14 cellular contexts compared by ENCODE assay signal in the genomic region with DNA sequence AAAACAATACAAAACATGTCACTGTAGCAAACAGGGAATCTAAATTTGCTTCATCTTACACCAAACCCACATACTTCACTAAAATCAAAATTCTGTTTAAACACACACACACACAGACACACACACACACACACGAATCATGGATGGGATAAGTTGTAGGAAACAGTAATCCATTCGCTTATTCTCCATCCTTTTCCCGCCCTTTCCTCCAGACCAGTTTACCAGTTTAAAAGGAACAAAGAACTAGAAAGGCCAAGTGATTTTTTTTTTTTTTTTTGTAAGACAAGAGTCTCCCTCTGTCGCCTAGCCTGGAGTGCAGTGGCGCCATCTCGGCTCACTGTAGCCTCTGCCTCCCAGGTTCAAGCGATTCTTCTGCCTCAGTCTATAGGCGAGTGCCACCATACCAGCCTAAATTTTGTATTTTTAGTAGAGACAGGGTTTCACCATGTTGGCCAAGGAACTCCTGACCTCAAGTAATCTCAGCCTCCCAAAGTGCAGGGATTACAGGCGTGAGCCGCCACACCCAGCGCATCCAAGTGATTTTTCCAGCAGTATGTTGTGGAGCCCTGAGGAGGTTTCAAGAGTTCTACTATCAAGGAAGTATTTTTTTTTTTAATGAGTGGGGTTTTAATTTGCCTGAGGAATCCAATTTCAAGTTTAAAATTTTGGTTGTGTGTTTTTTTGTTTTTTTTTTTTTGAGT. TPM values are rescaled to one million over a fixed set of nuclear protein-coding genes. Genes with fewer than 3 reads are reported as not detected.
DNase-seq lines count a peak whose midpoint lies in the region; ATAC-seq, FAIRE-seq and TF ChIP-seq lines count a peak whose summit lies in the region.
"Had no signal": no experiment of that assay in that cellular context is flagged by ENCODE, and none has a peak within 500 bp of the region (broad histone marks: within the 10 kb centered on the region; RNA-seq: fewer than 3 reads in every experiment).

No MANE protein-coding gene starts in this region.

- H3K4me1 Mint-ChIP-seq in mesothelial cell of epicardium = peaks cover 55% of the 10 kb centered on the region

- no peaks in the 10 kb centered on the region for H3K9me3 ChIP-seq in K562 (replicated peaks; ENCODE audit: control insufficient read depth, insufficient read depth, low read depth, low read length)
- H3K9me3 ChIP-seq: heart right ventricle had no signal

- H3K36me3 Mint-ChIP-seq in mesothelial cell of epicardium = peaks cover 4% of the 10 kb centered on the region

- TF ChIP-seq CTCF in KMS-11 (conservative IDR thresholded peaks at IDR 0.05; ENCODE audit: low read depth, low read length) = no peak
- no peak for TF ChIP-seq CTCF in K562 (IDR thresholded peaks at IDR 0.05 in 2 of 3, conservative IDR thresholded peaks at IDR 0.05 in 1 of 3; ENCODE audit: insufficient read depth in 2 of 3, low read depth in 1 of 3, low read length in 3 of 3)
- TF ChIP-seq CTCF in mesothelial cell of epicardium (IDR thresholded peaks at IDR 0.05; ENCODE audit: unreplicated experiment) = no peak

- intact Hi-C loops in K562 (cut with micrococcal nuclease) = no loop called here

- H4K20me1 ChIP-seq in KMS-11 (ENCODE audit: insufficient read depth) = peaks cover 42% of the 10 kb centered on the region
- H4K20me1 ChIP-seq in K562 (replicated peaks; ENCODE audit: control insufficient read depth, insufficient read depth, low read length) = peaks cover 16% of the 10 kb centered on the region

- H3K27me3 Mint-ChIP-seq in mesothelial cell of epicardium (ENCODE audit: low read depth) = no peaks in the 10 kb centered on the region

- H2AFZ ChIP-seq in KMS-11 (ENCODE audit: low read depth) (no peak overlapping the region), K562 (ENCODE audit: low read depth, low read length) (no peak overlapping the region)

- no peak for TF ChIP-seq EP300 in K562 (IDR thresholded peaks at IDR 0.05; ENCODE audit: low read length)

- H3K4me1 ChIP-seq in KMS-11 (ENCODE audit: low read depth, poor library complexity, severe bottlenecking) (peaks cover 41% of the 10 kb centered on the region), K562 (replicated peaks in 1 of 2; ENCODE audit: control insufficient read depth in 2 of 2, insufficient read depth in 2 of 2, low read length in 2 of 2) (peaks cover 10% of the 10 kb centered on the region in 2 experiments; a peak in 3 of 5 replicates)

- H3K9me3 Mint-ChIP-seq in mesothelial cell of epicardium = no peaks in the 10 kb centered on the region

- no peak overlapping the region for H3K4me3 ChIP-seq in KMS-11 (IDR thresholded peaks at IDR 0.05; ENCODE audit: insufficient read depth, low read depth, low read length)
- no peak overlapping the region for H3K4me3 ChIP-seq in K562
- H3K4me3 ChIP-seq: heart right ventricle had no signal

- no peak overlapping the region for H3K4me3 Mint-ChIP-seq in mesothelial cell of epicardium

- no peaks in the 10 kb centered on the region for H3K9me1 ChIP-seq in K562 (ENCODE audit: control insufficient read depth, insufficient read depth, low read length)

- H3K27ac ChIP-seq in KMS-11 (no peak overlapping the region), K562 (ENCODE audit: extremely low read depth, low read depth, low read length) (no peak overlapping the region)
- H3K27ac ChIP-seq: heart right ventricle, VCaP had no signal

- in situ Hi-C loops in Caki2 (cut with HindIII; ENCODE audit: low pct_unique_long_range_greater_than_20kb, low sequenced_read_pairs) (no loop called here), K562 (cut with MboI) (no loop called here)

- 0 out of 2 replicates have a peak, but pooled peaks have one; percentile 27 for TF ChIP-seq POLR2A in K562 (conservative IDR thresholded peaks at IDR 0.05)

- no peak for ATAC-seq in K562
- ATAC-seq in HG02642 (IDR thresholded peaks at IDR 0.05; ENCODE audit: poor library complexity, unreplicated experiment) = no peak
- ATAC-seq: heart right ventricle, SK-N-SH treated with all-trans-retinoic acid at 6 μM for 48 hours had no signal

- H3K4me2 ChIP-seq in KMS-11 (peak overlapping the region; percentile 26), K562 (ENCODE audit: insufficient read depth, low read length) (no peak overlapping the region)

- BruUV-seq in K562 (replicated peaks; lab: Mats Ljungman, UMichigan) = no TSS peak

- DNase-seq in Caki2 (ENCODE audit: low read depth) = peak; percentile 10
- DNase-seq in K562 (ENCODE audit: extremely low read depth in 1 of 4, low spot score in 3 of 4) = no peak
- no peak for DNase-seq in mesothelial cell of epicardium (ENCODE audit: low spot score in 2 of 2, unreplicated experiment in 2 of 2)
- no peak for DNase-seq in activated CD4-positive, alpha-beta T cell treated with anti-CD3 and anti-CD28 coated beads for 48 hours
- DNase-seq in SW 1271 (lab: John Stamatoyannopoulos, UW) = no peak
- DNase-seq in NCI-H1092 treated with DMSO at 0.1 percent for 48 hours (lab: John Stamatoyannopoulos, UW) = no peak
- DNase-seq: heart right ventricle, NCI-H1417 treated with DMSO at 0.1 percent for 48 hours, NCI-H446 had no signal

- TF ChIP-seq RAD21 in K562 (CRISPR knock-in tag; conservative IDR thresholded peaks at IDR 0.05 in 1 of 2, IDR thresholded peaks at IDR 0.05 in 1 of 2) = no peak

- WGBS in K562 (ENCODE audit: insufficient coverage, low coverage, missing lambda C conversion rate) = 83% methylated on average over 10 of the region's 11 CpGs

- POLR2A ChIA-PET in K562 (lab: Yijun Ruan, JAX) = no interaction called here

- H3K36me3 ChIP-seq in KMS-11 (ENCODE audit: insufficient read depth) (no peaks in the 10 kb centered on the region), K562 (ENCODE audit: control insufficient read depth, insufficient read depth, low read length) (peaks cover 6% of the 10 kb centered on the region; the same call in 2 of the 3 replicates)
- H3K36me3 ChIP-seq: heart right ventricle had no signal

- FAIRE-seq in K562 (lab: Jason Lieb, UNC) = no peak
- FAIRE-seq: bronchial epithelial cell had no signal

- H3K27me3 ChIP-seq in KMS-11 (ENCODE audit: insufficient read depth, low read depth) (no peaks in the 10 kb centered on the region), K562 (ENCODE audit: control insufficient read depth in 2 of 2, insufficient read depth in 2 of 2, low read length in 2 of 2) (no peaks in the 10 kb centered on the region)
- H3K27me3 ChIP-seq: heart right ventricle had no signal

- H3K27ac Mint-ChIP-seq in mesothelial cell of epicardium = peak overlapping the region; percentile 27

- H3K9ac ChIP-seq in KMS-11 = no peak overlapping the region
- no peak overlapping the region for H3K9ac ChIP-seq in K562 (ENCODE audit: insufficient read depth in 1 of 2, low read depth in 2 of 2, low read length in 2 of 2)

- CTCF ChIA-PET in K562 (lab: Yijun Ruan, JAX; ENCODE audit: low intra/inter-chr PET ratio) = no interaction called here

- peaks cover 100% of the 10 kb centered on the region for H3K79me2 ChIP-seq in KMS-11 (ENCODE audit: insufficient read depth, low read depth)
- H3K79me2 ChIP-seq in K562 (ENCODE audit: control insufficient read depth, insufficient read depth, low read length) = peaks cover 100% of the 10 kb centered on the region

TF ChIP-seq in K562, 482 proteins besides CTCF, POLR2A, EP300 and RAD21:
- TF ChIP-seq RCOR1 (IDR thresholded peaks at IDR 0.05; ENCODE audit: borderline replicate concordance in 1 of 2, low read depth in 2 of 2, low read length in 2 of 2) (peak in 1 of 2 experiments; percentile 72; a peak in 2 of 4 replicates), FOXK2 (conservative IDR thresholded peaks at IDR 0.05 in 1 of 2, IDR thresholded peaks at IDR 0.05 in 1 of 2; ENCODE audit: low read depth in 2 of 2) (peak in 1 of 2 experiments; percentile 19; a peak in 1 of 4 replicates), HDGF (IDR thresholded peaks at IDR 0.05) (no peak), KDM1A (IDR thresholded peaks at IDR 0.05) (peak; percentile 76 to 81)
- TF ChIP-seq, protein P1, sequence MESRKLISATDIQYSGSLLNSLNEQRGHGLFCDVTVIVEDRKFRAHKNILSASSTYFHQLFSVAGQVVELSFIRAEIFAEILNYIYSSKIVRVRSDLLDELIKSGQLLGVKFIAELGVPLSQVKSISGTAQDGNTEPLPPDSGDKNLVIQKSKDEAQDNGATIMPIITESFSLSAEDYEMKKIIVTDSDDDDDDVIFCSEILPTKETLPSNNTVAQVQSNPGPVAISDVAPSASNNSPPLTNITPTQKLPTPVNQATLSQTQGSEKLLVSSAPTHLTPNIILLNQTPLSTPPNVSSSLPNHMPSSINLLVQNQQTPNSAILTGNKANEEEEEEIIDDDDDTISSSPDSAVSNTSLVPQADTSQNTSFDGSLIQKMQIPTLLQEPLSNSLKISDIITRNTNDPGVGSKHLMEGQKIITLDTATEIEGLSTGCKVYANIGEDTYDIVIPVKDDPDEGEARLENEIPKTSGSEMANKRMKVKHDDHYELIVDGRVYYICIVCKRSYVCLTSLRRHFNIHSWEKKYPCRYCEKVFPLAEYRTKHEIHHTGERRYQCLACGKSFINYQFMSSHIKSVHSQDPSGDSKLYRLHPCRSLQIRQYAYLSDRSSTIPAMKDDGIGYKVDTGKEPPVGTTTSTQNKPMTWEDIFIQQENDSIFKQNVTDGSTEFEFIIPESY (CRISPR knock-in tag; IDR thresholded peaks at IDR 0.05) = peak; percentile 96

RNA-seq across cellular contexts. Expression of a gene that starts 5.7 kb away (rescaled TPM):
- 10.5 and 13.0 TPM in 2 replicates for total RNA-seq in Caki2 (2014; rRNA removed; shearing (Covaris generic); ENCODE audit: low replicate concordance)
- 113 and 384 TPM in 2 replicates for total RNA-seq in K562 (2011; cell fraction: chromatin; rRNA removed; ENCODE audit: low replicate concordance)
- total RNA-seq in K562 (2011; cell fraction: nucleolus; rRNA removed) = 47.2 and 70.7 TPM in 2 replicates
- 126 and 172 TPM in 2 replicates for total RNA-seq in K562 (2011; cell fraction: nucleoplasm; rRNA removed)
- 33.5 and 37.7 TPM in 2 replicates for total RNA-seq in K562 (2014; rRNA removed)
- total RNA-seq in K562 (2014; rRNA removed; fragmentation: Illumina TruSeq; extraction: Trizol) = 57.3 and 62.1 TPM in 2 replicates
- total RNA-seq in K562 (2015; rRNA removed; fragmentation: Illumina TruSeq; extraction: Trizol) = 40.5 and 41.2 TPM in 2 replicates
- total RNA-seq in K562 (2021) = 67.4 and 74.0 TPM in 2 replicates
- polyA plus RNA-seq in K562 (2011; rRNA removed) = 62.6 and 77.8 TPM in 2 replicates
- 31.1 and 50.2 TPM in 2 replicates for polyA plus RNA-seq in K562 (2011; cell fraction: cytosol; rRNA removed)
- polyA plus RNA-seq in K562 (2011; cell fraction: nucleus; rRNA removed) = 47.7 and 75.2 TPM in 2 replicates
- polyA plus RNA-seq in K562 (2012) = 36.4 and 43.1 TPM in 2 replicates
- polyA plus RNA-seq in K562 (2014; fragmentation: Illumina TruSeq; extraction: Trizol) = 65.2 and 71.7 TPM in 2 replicates
- 10 to 100 TPM; 24.3 to 33.3 TPM for polyA plus RNA-seq in K562 (2014; fragmentation: Nextera tagmentation; extraction: Ambion mirVana)
- 38.6 and 38.9 TPM in 2 replicates for polyA plus RNA-seq in K562 (2014; rRNA removed)
- polyA minus RNA-seq in K562 (2011; rRNA and poly(A)+ RNA removed) = 151 and 174 TPM in 2 replicates
- 46.1 and 66.5 TPM in 2 replicates for polyA minus RNA-seq in K562 (2011; cell fraction: cytosol; rRNA and poly(A)+ RNA removed)
- 48.1 and 83.7 TPM in 2 replicates for polyA minus RNA-seq in K562 (2011; cell fraction: nucleus; rRNA and poly(A)+ RNA removed)
- 62.2 to 68.3 TPM (median 65.4 TPM) in 3 replicates for total RNA-seq in mesothelial cell of epicardium
